Comparison of ENCODE assay signal across 18 cellular contexts in genomic region chr4:76339364-76339763, GRCh38.
"Had no signal": no experiment of that assay in that cellular context is flagged by ENCODE, and none has a peak within 500 bp of the region (broad histone marks: within the 10 kb centered on the region; RNA-seq: fewer than 3 reads in every experiment).

No MANE protein-coding gene starts in this region.

- FAIRE-seq: endometrium had no signal

- H3K4me3 ChIP-seq: adrenal gland, left ventricle myocardium inferior, mucosa of descending colon, ovary, thyroid gland, uterus had no signal

- H3K4me1 Mint-ChIP-seq: activated CD8-positive, alpha-beta memory T cell treated with anti-CD3 and anti-CD28 coated beads, Interleukin-2, amount 10 ng/mL, durations not matched to agents 7 days and 5 days; naive thymus-derived CD4-positive, alpha-beta T cell; stimulated activated naive B cell treated with anti-CD40 and anti-IgM and Interleukin-4, amounts not matched to agents 10 μg/mL and 1 μg/mL and 100 μg/mL, for 72 hours had no signal

- H3K27me3 ChIP-seq: adrenal gland, ovary, thyroid gland, uterus had no signal

- H3K36me3 ChIP-seq: adrenal gland, left ventricle myocardium inferior, ovary, thyroid gland, uterus had no signal

- H3K4me3 Mint-ChIP-seq: activated CD8-positive, alpha-beta memory T cell treated with anti-CD3 and anti-CD28 coated beads, Interleukin-2, amount 10 ng/mL, durations not matched to agents 7 days and 5 days; naive thymus-derived CD4-positive, alpha-beta T cell; stimulated activated naive B cell treated with anti-CD40 and anti-IgM and Interleukin-4, amounts not matched to agents 10 μg/mL and 1 μg/mL and 100 μg/mL, for 72 hours had no signal

- H3K9me3 Mint-ChIP-seq: stimulated activated naive B cell treated with anti-CD40 and anti-IgM and Interleukin-4, amounts not matched to agents 10 μg/mL and 1 μg/mL and 100 μg/mL, for 72 hours had no signal

- H3K4me1 ChIP-seq: thyroid gland, uterus had no signal

- H3K27ac Mint-ChIP-seq: activated CD8-positive, alpha-beta memory T cell treated with anti-CD3 and anti-CD28 coated beads, Interleukin-2, amount 10 ng/mL, durations not matched to agents 7 days and 5 days; naive thymus-derived CD4-positive, alpha-beta T cell; stimulated activated naive B cell treated with anti-CD40 and anti-IgM and Interleukin-4, amounts not matched to agents 10 μg/mL and 1 μg/mL and 100 μg/mL, for 72 hours had no signal

- H3K27ac ChIP-seq: adrenal gland, left ventricle myocardium inferior, ovary, thyroid gland, uterus had no signal

- DNase-seq: activated CD4-positive, alpha-beta T cell treated with anti-CD3 and anti-CD28 coated beads, Interleukin-2, amount 50 U/mL, for 4 hours; activated CD4-positive, CD25-positive, alpha-beta regulatory T cell treated with anti-CD3 and anti-CD28 coated beads, Interleukin-2, amount 50 U/mL, for 72 hours; activated CD8-positive, alpha-beta memory T cell treated with anti-CD3 and anti-CD28 coated beads, Interleukin-2, amount 10 ng/mL, durations not matched to agents 7 days and 5 days; activated naive CD4-positive, alpha-beta T cell treated with anti-CD3 and anti-CD28 coated beads, Interleukin-2, amount 50 U/mL, for 16 hours; activated T-cell treated with anti-CD3 and anti-CD28 coated beads, Interleukin-2, amount 50 U/mL, for 1 hour; adrenal gland; glutamatergic neuron; hypothalamus; left ventricle myocardium inferior; mucosa of descending colon; naive thymus-derived CD4-positive, alpha-beta T cell; ovary; stimulated activated CD4-positive, alpha-beta T cell treated with anti-CD3 and anti-CD28 coated beads, Interleukin-2, amount 100 ng/mL, for 48 hours; stimulated activated naive B cell treated with anti-CD40 and anti-IgM and Interleukin-4, amounts not matched to agents 10 μg/mL and 1 μg/mL and 100 μg/mL, for 72 hours; T1000; thyroid gland; uterus had no signal

- ATAC-seq: activated CD8-positive, alpha-beta memory T cell treated with anti-CD3 and anti-CD28 coated beads, Interleukin-2, amount 10 ng/mL, durations not matched to agents 7 days and 5 days; mucosa of descending colon; naive thymus-derived CD4-positive, alpha-beta T cell; stimulated activated naive B cell treated with anti-CD40 and anti-IgM and Interleukin-4, amounts not matched to agents 10 μg/mL and 1 μg/mL and 100 μg/mL, for 72 hours had no signal

- H3K36me3 Mint-ChIP-seq: activated CD8-positive, alpha-beta memory T cell treated with anti-CD3 and anti-CD28 coated beads, Interleukin-2, amount 10 ng/mL, durations not matched to agents 7 days and 5 days; naive thymus-derived CD4-positive, alpha-beta T cell; stimulated activated naive B cell treated with anti-CD40 and anti-IgM and Interleukin-4, amounts not matched to agents 10 μg/mL and 1 μg/mL and 100 μg/mL, for 72 hours had no signal
